ENCODE assay signal across 1 cellular context in the genomic region with DNA sequence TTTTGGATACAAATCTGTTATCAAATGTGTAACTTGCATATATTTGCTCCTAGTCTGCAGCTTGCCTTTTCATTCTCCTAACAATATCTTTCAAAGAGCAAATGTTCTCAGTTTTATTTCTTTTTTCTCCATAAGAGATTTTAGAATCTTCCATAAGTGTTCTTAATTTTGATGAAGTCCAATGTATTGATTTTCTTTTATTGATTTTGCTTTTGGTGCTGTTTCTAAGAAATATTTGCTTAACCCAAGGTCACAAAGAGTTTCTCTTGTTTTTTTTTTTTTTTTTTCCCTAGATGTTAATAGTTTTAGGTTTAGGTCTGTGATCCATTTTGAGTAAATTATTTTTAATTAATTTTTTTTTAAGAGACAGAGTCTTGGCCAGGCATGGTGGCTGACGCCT.
A peak's percentile ranks its signal among the peaks of the same experiment; 100 is the strongest.
TF ChIP-seq lines count a peak whose summit lies in the region.

No MANE protein-coding gene starts in this region.

TF ChIP-seq in HepG2, 621 proteins besides CTCF, POLR2A, EP300 and RAD21 (continued from another document and continues in another):
- TF ChIP-seq NR2F2 (IDR thresholded peaks at IDR 0.05; ENCODE audit: borderline replicate concordance, low read depth): 0 out of 2 replicates have a peak, but pooled peaks have one; percentile 37
- TF ChIP-seq, protein P1, sequence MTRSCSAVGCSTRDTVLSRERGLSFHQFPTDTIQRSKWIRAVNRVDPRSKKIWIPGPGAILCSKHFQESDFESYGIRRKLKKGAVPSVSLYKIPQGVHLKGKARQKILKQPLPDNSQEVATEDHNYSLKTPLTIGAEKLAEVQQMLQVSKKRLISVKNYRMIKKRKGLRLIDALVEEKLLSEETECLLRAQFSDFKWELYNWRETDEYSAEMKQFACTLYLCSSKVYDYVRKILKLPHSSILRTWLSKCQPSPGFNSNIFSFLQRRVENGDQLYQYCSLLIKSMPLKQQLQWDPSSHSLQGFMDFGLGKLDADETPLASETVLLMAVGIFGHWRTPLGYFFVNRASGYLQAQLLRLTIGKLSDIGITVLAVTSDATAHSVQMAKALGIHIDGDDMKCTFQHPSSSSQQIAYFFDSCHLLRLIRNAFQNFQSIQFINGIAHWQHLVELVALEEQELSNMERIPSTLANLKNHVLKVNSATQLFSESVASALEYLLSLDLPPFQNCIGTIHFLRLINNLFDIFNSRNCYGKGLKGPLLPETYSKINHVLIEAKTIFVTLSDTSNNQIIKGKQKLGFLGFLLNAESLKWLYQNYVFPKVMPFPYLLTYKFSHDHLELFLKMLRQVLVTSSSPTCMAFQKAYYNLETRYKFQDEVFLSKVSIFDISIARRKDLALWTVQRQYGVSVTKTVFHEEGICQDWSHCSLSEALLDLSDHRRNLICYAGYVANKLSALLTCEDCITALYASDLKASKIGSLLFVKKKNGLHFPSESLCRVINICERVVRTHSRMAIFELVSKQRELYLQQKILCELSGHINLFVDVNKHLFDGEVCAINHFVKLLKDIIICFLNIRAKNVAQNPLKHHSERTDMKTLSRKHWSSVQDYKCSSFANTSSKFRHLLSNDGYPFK (CRISPR knock-in tag; IDR thresholded peaks at IDR 0.05; ENCODE audit: borderline replicate concordance): no peak
- TF ChIP-seq ARNT2 (CRISPR knock-in tag; IDR thresholded peaks at IDR 0.05; ENCODE audit: low read depth): no peak
- no peak for TF ChIP-seq FOXK1 (CRISPR knock-in tag; IDR thresholded peaks at IDR 0.05; ENCODE audit: borderline replicate concordance, low read depth)
- TF ChIP-seq, protein P2, sequence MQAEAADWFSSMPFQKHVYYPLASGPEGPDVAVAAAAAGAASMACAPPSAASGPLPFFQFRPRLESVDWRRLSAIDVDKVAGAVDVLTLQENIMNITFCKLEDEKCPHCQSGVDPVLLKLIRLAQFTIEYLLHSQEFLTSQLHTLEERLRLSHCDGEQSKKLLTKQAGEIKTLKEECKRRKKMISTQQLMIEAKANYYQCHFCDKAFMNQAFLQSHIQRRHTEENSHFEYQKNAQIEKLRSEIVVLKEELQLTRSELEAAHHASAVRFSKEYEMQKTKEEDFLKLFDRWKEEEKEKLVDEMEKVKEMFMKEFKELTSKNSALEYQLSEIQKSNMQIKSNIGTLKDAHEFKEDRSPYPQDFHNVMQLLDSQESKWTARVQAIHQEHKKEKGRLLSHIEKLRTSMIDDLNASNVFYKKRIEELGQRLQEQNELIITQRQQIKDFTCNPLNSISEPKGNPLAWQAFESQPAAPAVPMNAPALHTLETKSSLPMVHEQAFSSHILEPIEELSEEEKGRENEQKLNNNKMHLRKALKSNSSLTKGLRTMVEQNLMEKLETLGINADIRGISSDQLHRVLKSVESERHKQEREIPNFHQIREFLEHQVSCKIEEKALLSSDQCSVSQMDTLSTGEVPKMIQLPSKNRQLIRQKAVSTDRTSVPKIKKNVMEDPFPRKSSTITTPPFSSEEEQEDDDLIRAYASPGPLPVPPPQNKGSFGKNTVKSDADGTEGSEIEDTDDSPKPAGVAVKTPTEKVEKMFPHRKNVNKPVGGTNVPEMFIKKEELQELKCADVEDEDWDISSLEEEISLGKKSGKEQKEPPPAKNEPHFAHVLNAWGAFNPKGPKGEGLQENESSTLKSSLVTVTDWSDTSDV (CRISPR knock-in tag; IDR thresholded peaks at IDR 0.05): no peak
- no peak for TF ChIP-seq ZBTB38 (CRISPR knock-in tag; IDR thresholded peaks at IDR 0.05)
- TF ChIP-seq NR2F1 (CRISPR knock-in tag; IDR thresholded peaks at IDR 0.05): peak in 1 of 2 experiments; percentile 48; a peak in 2 of 4 replicates
- TF ChIP-seq HMG20A (CRISPR knock-in tag; IDR thresholded peaks at IDR 0.05; ENCODE audit: borderline replicate concordance): no peak
- TF ChIP-seq ZNF562 (CRISPR knock-in tag; IDR thresholded peaks at IDR 0.05; ENCODE audit: borderline replicate concordance): no peak
- TF ChIP-seq, protein P3, sequence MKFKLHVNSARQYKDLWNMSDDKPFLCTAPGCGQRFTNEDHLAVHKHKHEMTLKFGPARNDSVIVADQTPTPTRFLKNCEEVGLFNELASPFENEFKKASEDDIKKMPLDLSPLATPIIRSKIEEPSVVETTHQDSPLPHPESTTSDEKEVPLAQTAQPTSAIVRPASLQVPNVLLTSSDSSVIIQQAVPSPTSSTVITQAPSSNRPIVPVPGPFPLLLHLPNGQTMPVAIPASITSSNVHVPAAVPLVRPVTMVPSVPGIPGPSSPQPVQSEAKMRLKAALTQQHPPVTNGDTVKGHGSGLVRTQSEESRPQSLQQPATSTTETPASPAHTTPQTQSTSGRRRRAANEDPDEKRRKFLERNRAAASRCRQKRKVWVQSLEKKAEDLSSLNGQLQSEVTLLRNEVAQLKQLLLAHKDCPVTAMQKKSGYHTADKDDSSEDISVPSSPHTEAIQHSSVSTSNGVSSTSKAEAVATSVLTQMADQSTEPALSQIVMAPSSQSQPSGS (CRISPR knock-in tag; IDR thresholded peaks at IDR 0.05): no peak
- no peak for TF ChIP-seq YEATS2 (CRISPR knock-in tag; IDR thresholded peaks at IDR 0.05; ENCODE audit: borderline replicate concordance)
- TF ChIP-seq FIP1L1 (IDR thresholded peaks at IDR 0.05; ENCODE audit: borderline replicate concordance, insufficient read depth, low read depth, low read length): no peak
- TF ChIP-seq, protein P4, sequence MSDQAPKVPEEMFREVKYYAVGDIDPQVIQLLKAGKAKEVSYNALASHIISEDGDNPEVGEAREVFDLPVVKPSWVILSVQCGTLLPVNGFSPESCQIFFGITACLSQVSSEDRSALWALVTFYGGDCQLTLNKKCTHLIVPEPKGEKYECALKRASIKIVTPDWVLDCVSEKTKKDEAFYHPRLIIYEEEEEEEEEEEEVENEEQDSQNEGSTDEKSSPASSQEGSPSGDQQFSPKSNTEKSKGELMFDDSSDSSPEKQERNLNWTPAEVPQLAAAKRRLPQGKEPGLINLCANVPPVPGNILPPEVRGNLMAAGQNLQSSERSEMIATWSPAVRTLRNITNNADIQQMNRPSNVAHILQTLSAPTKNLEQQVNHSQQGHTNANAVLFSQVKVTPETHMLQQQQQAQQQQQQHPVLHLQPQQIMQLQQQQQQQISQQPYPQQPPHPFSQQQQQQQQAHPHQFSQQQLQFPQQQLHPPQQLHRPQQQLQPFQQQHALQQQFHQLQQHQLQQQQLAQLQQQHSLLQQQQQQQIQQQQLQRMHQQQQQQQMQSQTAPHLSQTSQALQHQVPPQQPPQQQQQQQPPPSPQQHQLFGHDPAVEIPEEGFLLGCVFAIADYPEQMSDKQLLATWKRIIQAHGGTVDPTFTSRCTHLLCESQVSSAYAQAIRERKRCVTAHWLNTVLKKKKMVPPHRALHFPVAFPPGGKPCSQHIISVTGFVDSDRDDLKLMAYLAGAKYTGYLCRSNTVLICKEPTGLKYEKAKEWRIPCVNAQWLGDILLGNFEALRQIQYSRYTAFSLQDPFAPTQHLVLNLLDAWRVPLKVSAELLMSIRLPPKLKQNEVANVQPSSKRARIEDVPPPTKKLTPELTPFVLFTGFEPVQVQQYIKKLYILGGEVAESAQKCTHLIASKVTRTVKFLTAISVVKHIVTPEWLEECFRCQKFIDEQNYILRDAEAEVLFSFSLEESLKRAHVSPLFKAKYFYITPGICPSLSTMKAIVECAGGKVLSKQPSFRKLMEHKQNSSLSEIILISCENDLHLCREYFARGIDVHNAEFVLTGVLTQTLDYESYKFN (CRISPR knock-in tag; conservative IDR thresholded peaks at IDR 0.05): 0 out of 2 replicates have a peak, but pooled peaks have one; percentile 23
- no peak for TF ChIP-seq ZNF12 (CRISPR knock-in tag; IDR thresholded peaks at IDR 0.05)
- 0 out of 2 replicates have a peak, but pooled peaks have one; percentile 10 for TF ChIP-seq FOXA3 (CRISPR knock-in tag; IDR thresholded peaks at IDR 0.05)
- no peak for TF ChIP-seq NRL (CRISPR knock-in tag; IDR thresholded peaks at IDR 0.05; ENCODE audit: borderline replicate concordance)
- TF ChIP-seq RAD51 (IDR thresholded peaks at IDR 0.05; ENCODE audit: borderline replicate concordance): no peak
- TF ChIP-seq KDM5B (CRISPR knock-in tag; IDR thresholded peaks at IDR 0.05; ENCODE audit: borderline replicate concordance): no peak
- TF ChIP-seq NFATC3 (CRISPR knock-in tag; IDR thresholded peaks at IDR 0.05): no peak
- no peak for TF ChIP-seq DNMT1 (CRISPR knock-in tag; IDR thresholded peaks at IDR 0.05)
- no peak for TF ChIP-seq ZNF850 (CRISPR knock-in tag; conservative IDR thresholded peaks at IDR 0.05)
- no peak for TF ChIP-seq ZNF383 (CRISPR knock-in tag; IDR thresholded peaks at IDR 0.05; ENCODE audit: borderline replicate concordance)
- TF ChIP-seq, protein P5, sequence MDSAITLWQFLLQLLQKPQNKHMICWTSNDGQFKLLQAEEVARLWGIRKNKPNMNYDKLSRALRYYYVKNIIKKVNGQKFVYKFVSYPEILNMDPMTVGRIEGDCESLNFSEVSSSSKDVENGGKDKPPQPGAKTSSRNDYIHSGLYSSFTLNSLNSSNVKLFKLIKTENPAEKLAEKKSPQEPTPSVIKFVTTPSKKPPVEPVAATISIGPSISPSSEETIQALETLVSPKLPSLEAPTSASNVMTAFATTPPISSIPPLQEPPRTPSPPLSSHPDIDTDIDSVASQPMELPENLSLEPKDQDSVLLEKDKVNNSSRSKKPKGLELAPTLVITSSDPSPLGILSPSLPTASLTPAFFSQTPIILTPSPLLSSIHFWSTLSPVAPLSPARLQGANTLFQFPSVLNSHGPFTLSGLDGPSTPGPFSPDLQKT (CRISPR knock-in tag; IDR thresholded peaks at IDR 0.05; ENCODE audit: borderline replicate concordance): no peak
- no peak for TF ChIP-seq KMT2A (CRISPR knock-in tag; IDR thresholded peaks at IDR 0.05)
- TF ChIP-seq GZF1 (CRISPR knock-in tag; IDR thresholded peaks at IDR 0.05): no peak
- TF ChIP-seq, protein P6, sequence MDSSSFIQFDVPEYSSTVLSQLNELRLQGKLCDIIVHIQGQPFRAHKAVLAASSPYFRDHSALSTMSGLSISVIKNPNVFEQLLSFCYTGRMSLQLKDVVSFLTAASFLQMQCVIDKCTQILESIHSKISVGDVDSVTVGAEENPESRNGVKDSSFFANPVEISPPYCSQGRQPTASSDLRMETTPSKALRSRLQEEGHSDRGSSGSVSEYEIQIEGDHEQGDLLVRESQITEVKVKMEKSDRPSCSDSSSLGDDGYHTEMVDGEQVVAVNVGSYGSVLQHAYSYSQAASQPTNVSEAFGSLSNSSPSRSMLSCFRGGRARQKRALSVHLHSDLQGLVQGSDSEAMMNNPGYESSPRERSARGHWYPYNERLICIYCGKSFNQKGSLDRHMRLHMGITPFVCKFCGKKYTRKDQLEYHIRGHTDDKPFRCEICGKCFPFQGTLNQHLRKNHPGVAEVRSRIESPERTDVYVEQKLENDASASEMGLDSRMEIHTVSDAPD (CRISPR knock-in tag; IDR thresholded peaks at IDR 0.05): no peak
- TF ChIP-seq SAFB2 (CRISPR knock-in tag; IDR thresholded peaks at IDR 0.05; ENCODE audit: borderline replicate concordance, low read depth): no peak
- no peak for TF ChIP-seq MED1 (CRISPR knock-in tag; IDR thresholded peaks at IDR 0.05)
- TF ChIP-seq, protein P7, sequence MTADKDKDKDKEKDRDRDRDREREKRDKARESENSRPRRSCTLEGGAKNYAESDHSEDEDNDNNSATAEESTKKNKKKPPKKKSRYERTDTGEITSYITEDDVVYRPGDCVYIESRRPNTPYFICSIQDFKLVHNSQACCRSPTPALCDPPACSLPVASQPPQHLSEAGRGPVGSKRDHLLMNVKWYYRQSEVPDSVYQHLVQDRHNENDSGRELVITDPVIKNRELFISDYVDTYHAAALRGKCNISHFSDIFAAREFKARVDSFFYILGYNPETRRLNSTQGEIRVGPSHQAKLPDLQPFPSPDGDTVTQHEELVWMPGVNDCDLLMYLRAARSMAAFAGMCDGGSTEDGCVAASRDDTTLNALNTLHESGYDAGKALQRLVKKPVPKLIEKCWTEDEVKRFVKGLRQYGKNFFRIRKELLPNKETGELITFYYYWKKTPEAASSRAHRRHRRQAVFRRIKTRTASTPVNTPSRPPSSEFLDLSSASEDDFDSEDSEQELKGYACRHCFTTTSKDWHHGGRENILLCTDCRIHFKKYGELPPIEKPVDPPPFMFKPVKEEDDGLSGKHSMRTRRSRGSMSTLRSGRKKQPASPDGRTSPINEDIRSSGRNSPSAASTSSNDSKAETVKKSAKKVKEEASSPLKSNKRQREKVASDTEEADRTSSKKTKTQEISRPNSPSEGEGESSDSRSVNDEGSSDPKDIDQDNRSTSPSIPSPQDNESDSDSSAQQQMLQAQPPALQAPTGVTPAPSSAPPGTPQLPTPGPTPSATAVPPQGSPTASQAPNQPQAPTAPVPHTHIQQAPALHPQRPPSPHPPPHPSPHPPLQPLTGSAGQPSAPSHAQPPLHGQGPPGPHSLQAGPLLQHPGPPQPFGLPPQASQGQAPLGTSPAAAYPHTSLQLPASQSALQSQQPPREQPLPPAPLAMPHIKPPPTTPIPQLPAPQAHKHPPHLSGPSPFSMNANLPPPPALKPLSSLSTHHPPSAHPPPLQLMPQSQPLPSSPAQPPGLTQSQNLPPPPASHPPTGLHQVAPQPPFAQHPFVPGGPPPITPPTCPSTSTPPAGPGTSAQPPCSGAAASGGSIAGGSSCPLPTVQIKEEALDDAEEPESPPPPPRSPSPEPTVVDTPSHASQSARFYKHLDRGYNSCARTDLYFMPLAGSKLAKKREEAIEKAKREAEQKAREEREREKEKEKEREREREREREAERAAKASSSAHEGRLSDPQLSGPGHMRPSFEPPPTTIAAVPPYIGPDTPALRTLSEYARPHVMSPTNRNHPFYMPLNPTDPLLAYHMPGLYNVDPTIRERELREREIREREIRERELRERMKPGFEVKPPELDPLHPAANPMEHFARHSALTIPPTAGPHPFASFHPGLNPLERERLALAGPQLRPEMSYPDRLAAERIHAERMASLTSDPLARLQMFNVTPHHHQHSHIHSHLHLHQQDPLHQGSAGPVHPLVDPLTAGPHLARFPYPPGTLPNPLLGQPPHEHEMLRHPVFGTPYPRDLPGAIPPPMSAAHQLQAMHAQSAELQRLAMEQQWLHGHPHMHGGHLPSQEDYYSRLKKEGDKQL (CRISPR knock-in tag; IDR thresholded peaks at IDR 0.05; ENCODE audit: low read depth): no peak
- TF ChIP-seq GATAD2A (CRISPR knock-in tag; IDR thresholded peaks at IDR 0.05): peak; percentile 46; the same call in 1 of the 2 replicates
- TF ChIP-seq ZNF746 (CRISPR knock-in tag; IDR thresholded peaks at IDR 0.05): no peak
- peak; percentile 24; the same call in 1 of the 2 replicates for TF ChIP-seq NFIC (IDR thresholded peaks at IDR 0.05; ENCODE audit: low read length)
- no peak for TF ChIP-seq ZFP82 (CRISPR knock-in tag; IDR thresholded peaks at IDR 0.05; ENCODE audit: borderline replicate concordance)
- TF ChIP-seq ZNF431 (CRISPR knock-in tag; IDR thresholded peaks at IDR 0.05; ENCODE audit: borderline replicate concordance, low read depth): no peak
- no peak for TF ChIP-seq KAT8 (CRISPR knock-in tag; IDR thresholded peaks at IDR 0.05)
- TF ChIP-seq, protein P8, sequence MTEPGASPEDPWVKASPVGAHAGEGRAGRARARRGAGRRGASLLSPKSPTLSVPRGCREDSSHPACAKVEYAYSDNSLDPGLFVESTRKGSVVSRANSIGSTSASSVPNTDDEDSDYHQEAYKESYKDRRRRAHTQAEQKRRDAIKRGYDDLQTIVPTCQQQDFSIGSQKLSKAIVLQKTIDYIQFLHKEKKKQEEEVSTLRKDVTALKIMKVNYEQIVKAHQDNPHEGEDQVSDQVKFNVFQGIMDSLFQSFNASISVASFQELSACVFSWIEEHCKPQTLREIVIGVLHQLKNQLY (CRISPR knock-in tag; IDR thresholded peaks at IDR 0.05): no peak
- no peak for TF ChIP-seq ZNF468 (CRISPR knock-in tag; IDR thresholded peaks at IDR 0.05)
- TF ChIP-seq NR2F6 (IDR thresholded peaks at IDR 0.05): peak; percentile 39; the same call in 1 of the 2 replicates
- no peak for TF ChIP-seq NR2F6 (CRISPR knock-in tag; IDR thresholded peaks at IDR 0.05)
- no peak for TF ChIP-seq TEAD2 (CRISPR knock-in tag; IDR thresholded peaks at IDR 0.05)
- TF ChIP-seq RBAK (CRISPR knock-in tag; IDR thresholded peaks at IDR 0.05): no peak
